ENCODE assay signal across 9 cellular contexts in the genomic region with DNA sequence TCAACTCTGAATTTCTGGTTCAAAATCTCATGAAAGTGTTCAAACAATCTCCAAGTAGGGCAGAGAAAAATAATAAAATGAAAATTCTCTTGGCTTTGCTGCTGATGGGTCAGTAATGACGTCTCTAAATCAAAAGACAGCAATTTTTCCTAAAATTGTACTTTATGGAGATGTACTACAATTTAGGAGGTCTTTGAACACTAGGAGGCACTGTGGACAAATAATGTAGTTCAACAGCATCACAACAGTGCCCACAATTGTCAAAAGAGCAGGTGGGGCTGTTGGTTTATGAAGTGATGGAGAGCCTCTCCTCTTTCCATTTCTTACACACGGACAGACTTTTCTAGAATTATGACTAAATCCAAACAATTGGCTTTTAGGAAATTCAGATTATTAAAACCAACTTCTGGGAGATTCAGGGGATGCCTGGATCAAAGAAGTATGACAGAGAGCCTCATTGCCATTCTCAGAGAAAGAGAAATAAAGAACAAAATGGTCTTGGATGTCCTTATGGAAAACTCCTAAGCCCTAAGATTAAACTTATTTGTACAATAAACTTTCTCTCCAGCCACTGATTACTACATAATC. TPM values are rescaled to one million over a fixed set of nuclear protein-coding genes. Genes with fewer than 3 reads are reported as not detected.
DNase-seq lines count a peak whose midpoint lies in the region; ATAC-seq, FAIRE-seq and TF ChIP-seq lines count a peak whose summit lies in the region.
"Had no signal": no experiment of that assay in that cellular context is flagged by ENCODE, and none has a peak within 500 bp of the region (broad histone marks: within the 10 kb centered on the region; RNA-seq: fewer than 3 reads in every experiment).

No MANE protein-coding gene starts in this region.

- TF ChIP-seq CTCF in BE2C (IDR thresholded peaks at IDR 0.05; ENCODE audit: low read depth, low read length), result peak; percentile 77
- peak; percentile 72 for TF ChIP-seq CTCF in fibroblast of mammary gland (conservative IDR thresholded peaks at IDR 0.05; ENCODE audit: control insufficient read depth, insufficient read depth, low read depth, low read length)
- TF ChIP-seq CTCF in neural cell (IDR thresholded peaks at IDR 0.05; ENCODE audit: poor library complexity, severe bottlenecking), result peak; percentile 75

- no peak overlapping the region for H3K9ac ChIP-seq in neural cell (ENCODE audit: low read length)

- FAIRE-seq in GM12891 (lab: Jason Lieb, UNC), result peak; percentile 81
- FAIRE-seq in TTC549 (lab: Jason Lieb, UNC), result peak; percentile 75

- H3K9me3 ChIP-seq in BE2C, result no peaks in the 10 kb centered on the region
- no peaks in the 10 kb centered on the region for H3K9me3 ChIP-seq in neural cell (ENCODE audit: low read length)

- no peaks in the 10 kb centered on the region for H3K9me2 ChIP-seq in neural cell (ENCODE audit: insufficient read depth, low read length)

- TF ChIP-seq EP300 in neural cell (conservative IDR thresholded peaks at IDR 0.05; ENCODE audit: poor library complexity, severe bottlenecking), result no peak

- H2AFZ ChIP-seq in neural cell (ENCODE audit: low read depth, low read length), result no peak overlapping the region

- DNase-seq in BE2C (peak; percentile 61), GM12891 (ENCODE audit: insufficient read length, low spot score) (no peak), NCI-H2081 treated with DMSO at 0.1 percent for 48 hours (lab: John Stamatoyannopoulos, UW) (peak; percentile 63), fibroblast of mammary gland (ENCODE audit: low read depth) (peak; percentile 76), posterior vena cava (ENCODE audit: low spot score) (no peak)

- no peaks in the 10 kb centered on the region for H3K4me1 ChIP-seq in BE2C

- peak; percentile 71 for TF ChIP-seq RAD21 in neural cell (conservative IDR thresholded peaks at IDR 0.05)

- no peak for TF ChIP-seq POLR2A in GM12891 (IDR thresholded peaks at IDR 0.05; ENCODE audit: low read depth, low read length)

- no peaks in the 10 kb centered on the region for H4K20me1 ChIP-seq in neural cell (ENCODE audit: insufficient read depth)

- H3K4me3 ChIP-seq in BE2C (ENCODE audit: low read depth, low read length) (no peak overlapping the region), fibroblast of mammary gland (ENCODE audit: control insufficient read depth, low read depth, low read length) (no peak overlapping the region), neural cell (ENCODE audit: low read length) (no peak overlapping the region)

- ATAC-seq in GM19452 (IDR thresholded peaks at IDR 0.05; ENCODE audit: unreplicated experiment), result no peak

- no peaks in the 10 kb centered on the region for H3F3A ChIP-seq in neural cell (ENCODE audit: insufficient read depth, low read length, poor library complexity, severe bottlenecking)

- no peak overlapping the region for H3K4me2 ChIP-seq in neural cell (ENCODE audit: low read length)

- intact Hi-C loops in posterior vena cava (cut with DNase I), result loop anchor here in 1 of 2 donors (5.0 to 10.0 kb wide), 2 partner anchors 41 to 94 kb away; partner anchors contain the start of gene RAMP2

- no peak overlapping the region for H3K27ac ChIP-seq in neural cell (ENCODE audit: low read length)

- no peaks in the 10 kb centered on the region for H3K27me3 ChIP-seq in BE2C
- H3K27me3 ChIP-seq in neural cell (ENCODE audit: insufficient read depth, low read depth, low read length), result no peaks in the 10 kb centered on the region

- H3K36me3 ChIP-seq in BE2C, result peaks cover 39% of the 10 kb centered on the region
- H3K36me3 ChIP-seq in neural cell (ENCODE audit: insufficient read depth, low read length), result peaks cover 5% of the 10 kb centered on the region

- no peaks in the 10 kb centered on the region for H3K79me2 ChIP-seq in neural cell (replicated peaks; ENCODE audit: insufficient read depth, low read length)

TF ChIP-seq in GM12891, 5 proteins besides CTCF, POLR2A, EP300 and RAD21:
- TF ChIP-seq POU2F2 (IDR thresholded peaks at IDR 0.05; ENCODE audit: low read depth, low read length) (no peak), TAF1 (IDR thresholded peaks at IDR 0.05; ENCODE audit: low read depth, low read length) (no peak), POLR2AphosphoS5 (IDR thresholded peaks at IDR 0.05; ENCODE audit: low read depth, low read length) (no peak), SPI1 (IDR thresholded peaks at IDR 0.05; ENCODE audit: low read depth, low read length) (no peak), PAX5 (IDR thresholded peaks at IDR 0.05; ENCODE audit: insufficient read depth, low read length, severe bottlenecking) (no peak)

TF ChIP-seq in neural cell, 6 proteins besides CTCF, POLR2A, EP300 and RAD21:
- TF ChIP-seq EZH2 (IDR thresholded peaks at IDR 0.05; ENCODE audit: borderline replicate concordance, insufficient read depth, low read length, poor library complexity, severe bottlenecking), result no peak
- peak; percentile 75 for TF ChIP-seq SMC3 (conservative IDR thresholded peaks at IDR 0.05; ENCODE audit: poor library complexity)
- TF ChIP-seq MXI1 (conservative IDR thresholded peaks at IDR 0.05; ENCODE audit: poor library complexity, severe bottlenecking), result no peak
- TF ChIP-seq, protein P1, sequence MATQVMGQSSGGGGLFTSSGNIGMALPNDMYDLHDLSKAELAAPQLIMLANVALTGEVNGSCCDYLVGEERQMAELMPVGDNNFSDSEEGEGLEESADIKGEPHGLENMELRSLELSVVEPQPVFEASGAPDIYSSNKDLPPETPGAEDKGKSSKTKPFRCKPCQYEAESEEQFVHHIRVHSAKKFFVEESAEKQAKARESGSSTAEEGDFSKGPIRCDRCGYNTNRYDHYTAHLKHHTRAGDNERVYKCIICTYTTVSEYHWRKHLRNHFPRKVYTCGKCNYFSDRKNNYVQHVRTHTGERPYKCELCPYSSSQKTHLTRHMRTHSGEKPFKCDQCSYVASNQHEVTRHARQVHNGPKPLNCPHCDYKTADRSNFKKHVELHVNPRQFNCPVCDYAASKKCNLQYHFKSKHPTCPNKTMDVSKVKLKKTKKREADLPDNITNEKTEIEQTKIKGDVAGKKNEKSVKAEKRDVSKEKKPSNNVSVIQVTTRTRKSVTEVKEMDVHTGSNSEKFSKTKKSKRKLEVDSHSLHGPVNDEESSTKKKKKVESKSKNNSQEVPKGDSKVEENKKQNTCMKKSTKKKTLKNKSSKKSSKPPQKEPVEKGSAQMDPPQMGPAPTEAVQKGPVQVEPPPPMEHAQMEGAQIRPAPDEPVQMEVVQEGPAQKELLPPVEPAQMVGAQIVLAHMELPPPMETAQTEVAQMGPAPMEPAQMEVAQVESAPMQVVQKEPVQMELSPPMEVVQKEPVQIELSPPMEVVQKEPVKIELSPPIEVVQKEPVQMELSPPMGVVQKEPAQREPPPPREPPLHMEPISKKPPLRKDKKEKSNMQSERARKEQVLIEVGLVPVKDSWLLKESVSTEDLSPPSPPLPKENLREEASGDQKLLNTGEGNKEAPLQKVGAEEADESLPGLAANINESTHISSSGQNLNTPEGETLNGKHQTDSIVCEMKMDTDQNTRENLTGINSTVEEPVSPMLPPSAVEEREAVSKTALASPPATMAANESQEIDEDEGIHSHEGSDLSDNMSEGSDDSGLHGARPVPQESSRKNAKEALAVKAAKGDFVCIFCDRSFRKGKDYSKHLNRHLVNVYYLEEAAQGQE (IDR thresholded peaks at IDR 0.05; ENCODE audit: borderline replicate concordance), result no peak

RNA-seq across cellular contexts. Expression of gene EZH1, which starts 23.8 kb away (rescaled TPM):
- 17.1 TPM for polyA plus RNA-seq in BE2C (2012; ENCODE audit: insufficient read depth, insufficient read length, low read depth)
- polyA plus RNA-seq in GM12891 (2012; ENCODE audit: low read depth, missing spikeins), result 13.2 TPM
- polyA plus RNA-seq in neural cell, result 52.5 and 68.3 TPM in 2 replicates
- polyA minus RNA-seq in neural cell, result 36.7 and 39.7 TPM in 2 replicates
- total RNA-seq in posterior vena cava, result 10 to 100 TPM; 50.2 to 53.5 TPM

RNA-seq across cellular contexts. Expression of gene CNTNAP1, which starts 38.8 kb away (rescaled TPM):
- 73.9 TPM for polyA plus RNA-seq in BE2C (2012; ENCODE audit: insufficient read depth, insufficient read length, low read depth)
- polyA plus RNA-seq in GM12891 (2012; ENCODE audit: low read depth, missing spikeins), result 21.7 TPM
- polyA plus RNA-seq in neural cell, result 21.9 and 23.9 TPM in 2 replicates
- polyA minus RNA-seq in neural cell, result 29.0 and 32.8 TPM in 2 replicates
- 10 to 100 TPM; 11.0 to 24.8 TPM for total RNA-seq in posterior vena cava

RNA-seq across cellular contexts. Expression of gene CCR10, which starts 39.4 kb away (rescaled TPM):
- 89.7 TPM for polyA plus RNA-seq in BE2C (2012; ENCODE audit: insufficient read depth, insufficient read length, low read depth)
- polyA plus RNA-seq in GM12891 (2012; ENCODE audit: low read depth, missing spikeins), result 16.2 TPM
- polyA plus RNA-seq in neural cell, result 3.1 and 5.1 TPM in 2 replicates
- polyA minus RNA-seq in neural cell, result 1.9 and 2.7 TPM in 2 replicates
- 1 to 10 TPM; 1.7 to 2.5 TPM for total RNA-seq in posterior vena cava

RNA-seq across cellular contexts. Expression of gene RAMP2, which starts 39.9 kb away (rescaled TPM):
- 66.7 TPM for polyA plus RNA-seq in BE2C (2012; ENCODE audit: insufficient read depth, insufficient read length, low read depth)
- polyA plus RNA-seq in GM12891 (2012; ENCODE audit: low read depth, missing spikeins), result 0.74 TPM
- polyA plus RNA-seq in neural cell, result 0.96 and 2.1 TPM in 2 replicates
- 1.6 TPM in 1 of 2 replicates, not detected in the other for polyA minus RNA-seq in neural cell
- total RNA-seq in posterior vena cava, result 10 to 100 TPM; 46.3 to 56.8 TPM
- polyA plus RNA-seq: IgD-negative memory B cell had no signal

RNA-seq across cellular contexts. Expression of gene PLEKHH3, which starts 44.3 kb away (rescaled TPM):
- polyA plus RNA-seq in BE2C (2012; ENCODE audit: insufficient read depth, insufficient read length, low read depth), result 150 TPM
- 18.3 TPM for polyA plus RNA-seq in GM12891 (2012; ENCODE audit: low read depth, missing spikeins)
- 18.4 and 20.2 TPM in 2 replicates for polyA plus RNA-seq in neural cell
- polyA minus RNA-seq in neural cell, result 14.1 and 19.0 TPM in 2 replicates
- 10 to 100 TPM; 22.2 to 24.8 TPM for total RNA-seq in posterior vena cava

Comparison
In these comparisons a context has a peak if more than half of its experiments do, and no peak if none do; other contexts are left out.
1. DNase-seq: peak in BE2C (single experiment), NCI-H2081 treated with DMSO at 0.1 percent for 48 hours (single experiment) and fibroblast of mammary gland (single experiment); none in GM12891 (single experiment) and posterior vena cava (single experiment).
2. Peak in every context shown above with its lines, with median percentiles within 50 percentile points of each other: CTCF ChIP-seq.